In the genomic region with DNA sequence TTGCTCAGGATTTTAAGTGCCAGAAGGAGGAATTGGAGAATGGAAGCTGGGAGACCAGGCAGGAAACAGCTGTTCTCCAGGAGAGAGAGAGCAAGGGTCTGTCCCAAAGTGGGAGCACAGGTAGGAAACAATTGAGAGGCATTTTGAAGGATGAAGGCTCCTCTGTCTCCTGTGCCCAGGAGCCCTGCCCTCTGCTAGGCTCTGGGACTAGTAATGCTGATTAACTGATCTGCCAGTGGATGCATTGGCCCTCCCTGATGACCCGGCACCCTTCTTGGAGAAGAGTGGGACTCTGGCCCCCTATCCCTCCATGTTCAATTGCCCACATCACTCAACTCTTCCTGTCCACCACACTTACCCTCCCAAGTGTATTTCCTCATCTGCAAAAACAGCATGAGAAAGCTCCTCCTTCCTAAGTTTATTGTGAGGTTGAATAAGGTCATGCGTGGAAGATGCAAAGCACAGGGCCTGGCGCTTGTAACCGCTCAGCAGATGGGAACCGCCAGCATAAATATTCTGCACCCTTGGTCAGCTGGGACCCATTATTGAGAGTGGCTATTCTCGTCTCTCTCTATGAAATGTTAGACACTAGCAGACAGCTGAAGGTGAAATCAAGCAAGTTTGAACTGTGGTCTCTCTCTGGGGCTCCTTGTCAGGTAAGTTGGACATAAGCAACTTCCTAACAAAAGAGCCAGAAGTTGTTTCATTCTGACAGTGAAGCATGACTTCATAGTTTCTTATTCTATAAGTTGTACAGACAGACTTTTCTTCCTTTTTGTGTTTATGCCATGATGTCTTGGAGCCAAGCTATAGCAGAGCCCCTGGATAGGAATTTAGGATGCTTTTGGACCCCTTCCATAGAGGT, we compare ENCODE assay signal across 10 cellular contexts.
A peak's percentile ranks its signal among the peaks of the same experiment; 100 is the strongest.
DNase-seq lines count a peak whose midpoint lies in the region; ATAC-seq and TF ChIP-seq lines count a peak whose summit lies in the region.
"Had no signal": no experiment of that assay in that cellular context is flagged by ENCODE, and none has a peak within 500 bp of the region (broad histone marks: within the 10 kb centered on the region; RNA-seq: fewer than 3 reads in every experiment).

No MANE protein-coding gene starts in this region.

- no peak overlapping the region for H2AFZ ChIP-seq in hepatocyte

- intact Hi-C loops in tibial artery (cut with DNase I; ENCODE audit: low total_unique reads), result loop anchor here (5.0 kb wide), 1 partner anchor 62 kb away; a partner anchor contains a TSS

- H3K27ac ChIP-seq in hepatocyte, result peak overlapping the region; percentile 78
- peak overlapping the region; percentile 86 to 90 for H3K27ac ChIP-seq in tibial artery

- H3K9me2 ChIP-seq in hepatocyte (replicated peaks; ENCODE audit: insufficient read depth), result no peaks in the 10 kb centered on the region

- H3K27me3 ChIP-seq in hepatocyte (no peaks in the 10 kb centered on the region), tibial artery (no peaks in the 10 kb centered on the region)

- ATAC-seq in HG03103 (IDR thresholded peaks at IDR 0.05; ENCODE audit: low read depth, unreplicated experiment), result peak; percentile 52
- no peak for ATAC-seq in HG02884 (IDR thresholded peaks at IDR 0.05; ENCODE audit: unreplicated experiment)

- no peaks in the 10 kb centered on the region for H3K79me2 ChIP-seq in hepatocyte

- H3K4me3 ChIP-seq in hepatocyte (no peak overlapping the region), tibial artery (no peak overlapping the region)

- no peaks in the 10 kb centered on the region for H4K20me1 ChIP-seq in hepatocyte (ENCODE audit: insufficient read depth, poor library complexity, severe bottlenecking)

- DNase-seq in SKM-1 treated with dmso at 0.1 percent for 144 hours (lab: John Stamatoyannopoulos, UW; ENCODE audit: unreplicated experiment), result peak; percentile 76
- no peak for DNase-seq in hepatocyte (ENCODE audit: low spot score)
- peak in 1 of 2 donors; percentile 67 for DNase-seq in tibial artery
- DNase-seq in RKO (ENCODE audit: low spot score), result no peak
- no peak for DNase-seq in HPDE6-E6E7 (ENCODE audit: extremely low spot score)
- DNase-seq: activated CD4-positive, alpha-beta memory T cell treated with anti-CD3 and anti-CD28 coated beads for 36 hours; NCI-H187; NK-92 treated with Interleukin-12 subunit alpha and Interleukin-12 subunit beta, amount 100 ng/mL, for 24 hours had no signal

- WGBS in hepatocyte (ENCODE audit: low lambda C conversion rate, missing lambda C conversion rate), result 82% methylated on average over 6 of the region's 6 CpGs

- H3K36me3 ChIP-seq in hepatocyte (replicated peaks; ENCODE audit: insufficient read depth, low read depth), result no peaks in the 10 kb centered on the region
- H3K36me3 ChIP-seq in tibial artery, result no peaks in the 10 kb centered on the region

- H3K9me3 ChIP-seq in hepatocyte (ENCODE audit: low read depth) (no peaks in the 10 kb centered on the region), tibial artery (no peaks in the 10 kb centered on the region)

- H3K4me2 ChIP-seq in hepatocyte, result no peak overlapping the region

- H3K4me1 ChIP-seq in hepatocyte (ENCODE audit: insufficient read depth) (peaks cover 18% of the 10 kb centered on the region), tibial artery (peaks cover 0 to 80% (median 53%) of the 10 kb centered on the region in 4 donors)

- no peak for TF ChIP-seq CTCF in hepatocyte (IDR thresholded peaks at IDR 0.05; ENCODE audit: poor library complexity)
- no peak for TF ChIP-seq CTCF in tibial artery (IDR thresholded peaks at IDR 0.05)
